1 cellular context compared by ENCODE assay signal in genomic region chr17:31319253-31319661, GRCh38.
TF ChIP-seq lines count a peak whose summit lies in the region.

No MANE protein-coding gene starts in this region.

TF ChIP-seq in WTC11, 78 proteins besides CTCF, POLR2A, EP300 and RAD21 (continued from another document):
- TF ChIP-seq SP1 (CRISPR knock-in tag; conservative IDR thresholded peaks at IDR 0.05), result no peak
- TF ChIP-seq MLX (CRISPR knock-in tag; IDR thresholded peaks at IDR 0.05), result no peak
- TF ChIP-seq TEAD1 (CRISPR knock-in tag; IDR thresholded peaks at IDR 0.05), result no peak
- TF ChIP-seq IRF2 (CRISPR knock-in tag; IDR thresholded peaks at IDR 0.05; ENCODE audit: borderline replicate concordance, low read depth), result no peak
- TF ChIP-seq CREB1 (CRISPR knock-in tag; IDR thresholded peaks at IDR 0.05), result no peak
- no peak for TF ChIP-seq ZNF232 (CRISPR knock-in tag; IDR thresholded peaks at IDR 0.05)
- TF ChIP-seq NFATC4 (CRISPR knock-in tag; IDR thresholded peaks at IDR 0.05), result no peak
